ENCODE assay signal across 36 cellular contexts in the genomic region with DNA sequence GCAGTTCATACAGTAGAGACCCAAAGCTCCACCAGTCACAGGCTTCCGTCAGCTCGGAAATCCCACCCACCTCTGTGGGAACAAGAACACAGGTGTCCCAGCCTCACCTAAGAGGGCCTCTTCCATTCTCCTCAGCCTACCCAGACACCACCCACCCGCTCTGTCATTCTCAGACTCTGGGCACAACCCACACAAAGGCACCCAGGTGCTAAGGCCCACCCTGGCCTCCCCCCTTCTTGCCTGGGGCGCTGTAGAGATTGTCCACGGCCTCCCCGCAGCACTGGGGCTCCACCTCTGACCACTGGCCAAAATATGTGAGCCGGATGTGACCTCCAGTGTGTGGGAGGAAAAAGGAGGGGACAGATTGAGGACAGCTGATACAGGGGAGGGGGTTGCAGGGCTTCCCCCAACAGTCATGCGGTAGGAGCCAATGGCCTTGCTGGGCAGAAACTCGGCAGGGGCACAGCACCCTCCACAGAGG. TPM values are rescaled to one million over a fixed set of nuclear protein-coding genes. Genes with fewer than 3 reads are reported as not detected.
"Had no signal": no experiment of that assay in that cellular context is flagged by ENCODE, and none has a peak within 500 bp of the region (broad histone marks: within the 10 kb centered on the region; RNA-seq: fewer than 3 reads in every experiment).

No MANE protein-coding gene starts in this region.

- H3K4me3 ChIP-seq: coronary artery, heart left ventricle, skin epidermis, upper lobe of left lung, vagina had no signal

- H3K27ac ChIP-seq: brain microvascular endothelial cell, coronary artery, heart left ventricle, upper lobe of left lung, vagina, VCaP had no signal

- H3K27ac Mint-ChIP-seq: activated T-cell treated with anti-CD3 and anti-CD28 coated beads, Interleukin-2, amount 50 U/mL, for 24 hours; activated T-helper 17 cell treated with anti-CD3 and anti-CD28 coated beads, Interleukin-2, amount 50 U/mL, for 72 hours; naive B cell; T-helper 1 cell treated with Interleukin-12 subunit alpha and Interleukin-12 subunit beta and Interleukin-4 antibody, amounts not matched to agents 30 μg/mL and 1 μg/mL, for 36 hours had no signal

- H3K9me3 Mint-ChIP-seq: activated T-cell treated with anti-CD3 and anti-CD28 coated beads, Interleukin-2, amount 50 U/mL, for 24 hours; activated T-helper 17 cell treated with anti-CD3 and anti-CD28 coated beads, Interleukin-2, amount 50 U/mL, for 72 hours; naive B cell; stimulated activated effector memory CD8-positive, alpha-beta T cell treated with anti-CD3 and anti-CD28 coated beads, Interleukin-12 subunit alpha, Interleukin-12 subunit beta, amount 100 ng/mL, for 72 hours; stimulated activated naive CD8-positive, alpha-beta T cell treated with anti-CD3 and anti-CD28 coated beads, Interleukin-15, amount 100 ng/mL, for 72 hours; T-helper 1 cell treated with Interleukin-12 subunit alpha and Interleukin-12 subunit beta and Interleukin-4 antibody, amounts not matched to agents 30 μg/mL and 1 μg/mL, for 36 hours had no signal

- H3K4me3 Mint-ChIP-seq: activated T-cell treated with anti-CD3 and anti-CD28 coated beads, Interleukin-2, amount 50 U/mL, for 24 hours; activated T-helper 17 cell treated with anti-CD3 and anti-CD28 coated beads, Interleukin-2, amount 50 U/mL, for 72 hours; naive B cell; stimulated activated effector memory CD8-positive, alpha-beta T cell treated with anti-CD3 and anti-CD28 coated beads, Interleukin-12 subunit alpha, Interleukin-12 subunit beta, amount 100 ng/mL, for 72 hours; stimulated activated naive CD8-positive, alpha-beta T cell treated with anti-CD3 and anti-CD28 coated beads, Interleukin-15, amount 100 ng/mL, for 72 hours; T-helper 1 cell treated with Interleukin-12 subunit alpha and Interleukin-12 subunit beta and Interleukin-4 antibody, amounts not matched to agents 30 μg/mL and 1 μg/mL, for 36 hours had no signal

- ATAC-seq: activated CD4-positive, CD25-positive, alpha-beta regulatory T cell treated with anti-CD3 and anti-CD28 coated beads, Interleukin-2, amount 50 U/mL, for 24 hours; activated T-helper 17 cell treated with anti-CD3 and anti-CD28 coated beads, Interleukin-2, amount 50 U/mL, for 72 hours; esophagus mucosa; heart left ventricle; left ventricle myocardium superior; sciatic nerve; stimulated activated effector memory CD8-positive, alpha-beta T cell treated with anti-CD3 and anti-CD28 coated beads, Interleukin-12 subunit alpha, Interleukin-12 subunit beta, amount 100 ng/mL, for 72 hours had no signal

- H3K27me3 Mint-ChIP-seq: activated T-cell treated with anti-CD3 and anti-CD28 coated beads, Interleukin-2, amount 50 U/mL, for 24 hours; activated T-helper 17 cell treated with anti-CD3 and anti-CD28 coated beads, Interleukin-2, amount 50 U/mL, for 72 hours; naive B cell; stimulated activated naive CD8-positive, alpha-beta T cell treated with anti-CD3 and anti-CD28 coated beads, Interleukin-15, amount 100 ng/mL, for 72 hours had no signal

- DNase-seq: activated CD4-positive, alpha-beta T cell treated with anti-CD3 and anti-CD28 coated beads for 48 hours; activated CD4-positive, alpha-beta T cell treated with anti-CD3 and anti-CD28 coated beads, Interleukin-2, amount 50 U/mL, for 48 hours; activated CD8-positive, alpha-beta memory T cell treated with anti-CD3 and anti-CD28 coated beads for 24 hours; activated CD8-positive, alpha-beta memory T cell treated with anti-CD3 and anti-CD28 coated beads, Interleukin-2, amount 50 U/mL, for 4 hours; activated gamma-delta T cell treated with Interleukin-2 at 50 U/mL for 16 hours; activated naive CD4-positive, alpha-beta T cell treated with anti-CD3 and anti-CD28 coated beads, Interleukin-2, amount 50 U/mL, for 16 hours; activated T-cell treated with anti-CD3 and anti-CD28 coated beads, Interleukin-2, amount 50 U/mL, for 24 hours; amniotic stem cell; brain microvascular endothelial cell; foreskin fibroblast; heart left ventricle; kidney glomerular epithelial cell; naive B cell; occipital lobe; stimulated activated CD4-positive, alpha-beta T cell treated with anti-CD3 and anti-CD28 coated beads, Interleukin-4, amount 100 ng/mL, for 24 hours; stimulated activated naive CD8-positive, alpha-beta T cell treated with anti-CD3 and anti-CD28 coated beads, Interleukin-15, amount 100 ng/mL, for 72 hours; substantia nigra; T-helper 9 cell had no signal

- H3K9me3 ChIP-seq: heart left ventricle, upper lobe of left lung, vagina had no signal

- H3K27me3 ChIP-seq: brain microvascular endothelial cell, heart left ventricle, upper lobe of left lung, vagina had no signal

- H3K4me1 Mint-ChIP-seq: activated T-helper 17 cell treated with anti-CD3 and anti-CD28 coated beads, Interleukin-2, amount 50 U/mL, for 72 hours; stimulated activated effector memory CD8-positive, alpha-beta T cell treated with anti-CD3 and anti-CD28 coated beads, Interleukin-12 subunit alpha, Interleukin-12 subunit beta, amount 100 ng/mL, for 72 hours had no signal

RNA-seq across cellular contexts. Expression of a gene that starts 33.0 kb away (rescaled TPM):
- total RNA-seq: astrocyte, cardiac septum, cerebellum, esophagus mucosa, heart left ventricle, left ventricle myocardium superior, lung microvascular endothelial cell, occipital lobe, renal cortical epithelial cell, sciatic nerve, vagina had no signal
- polyA plus RNA-seq: heart left ventricle, neural cell had no signal

RNA-seq across cellular contexts. Expression of a gene that starts 46.5 kb away (rescaled TPM):
- polyA plus RNA-seq: neural cell had no signal
